ENCODE assay signal across 1 cellular context in genomic region chr16:81530814-81531213, GRCh38.
TF ChIP-seq lines count a peak whose summit lies in the region.

No MANE protein-coding gene starts in this region.

TF ChIP-seq in HCT116, 20 proteins besides CTCF, POLR2A, EP300 and RAD21:
- TF ChIP-seq FOSL1 (IDR thresholded peaks at IDR 0.05; ENCODE audit: low read depth) (no peak), ZFX (IDR thresholded peaks at IDR 0.05) (no peak), ATF3 (IDR thresholded peaks at IDR 0.05) (no peak), YY1 (IDR thresholded peaks at IDR 0.05; ENCODE audit: extremely low read depth, insufficient replicate concordance, low read depth, low read length) (no peak), SIN3A (IDR thresholded peaks at IDR 0.05; ENCODE audit: low read depth) (no peak), EGR1 (IDR thresholded peaks at IDR 0.05; ENCODE audit: low read depth) (no peak), EZH2phosphoT487 (IDR thresholded peaks at IDR 0.05; ENCODE audit: borderline replicate concordance) (no peak), MAX (IDR thresholded peaks at IDR 0.05) (no peak), POLR2AphosphoS5 (IDR thresholded peaks at IDR 0.05; ENCODE audit: low read depth, low read length) (no peak), EZH2 (IDR thresholded peaks at IDR 0.05) (no peak), TCF7L2 (IDR thresholded peaks at IDR 0.05; ENCODE audit: borderline replicate concordance, extremely low read depth, insufficient read depth, insufficient read length) (no peak), SRF (IDR thresholded peaks at IDR 0.05; ENCODE audit: low read depth) (no peak), ZNF274 (IDR thresholded peaks at IDR 0.05; ENCODE audit: low read depth, low read length) (no peak), ZBTB33 (IDR thresholded peaks at IDR 0.05; ENCODE audit: extremely low read depth, insufficient replicate concordance, low read length) (no peak), CEBPB (IDR thresholded peaks at IDR 0.05; ENCODE audit: low read depth) (no peak), CBX3 (IDR thresholded peaks at IDR 0.05; ENCODE audit: low read depth) (no peak)
- TF ChIP-seq, protein P1, sequence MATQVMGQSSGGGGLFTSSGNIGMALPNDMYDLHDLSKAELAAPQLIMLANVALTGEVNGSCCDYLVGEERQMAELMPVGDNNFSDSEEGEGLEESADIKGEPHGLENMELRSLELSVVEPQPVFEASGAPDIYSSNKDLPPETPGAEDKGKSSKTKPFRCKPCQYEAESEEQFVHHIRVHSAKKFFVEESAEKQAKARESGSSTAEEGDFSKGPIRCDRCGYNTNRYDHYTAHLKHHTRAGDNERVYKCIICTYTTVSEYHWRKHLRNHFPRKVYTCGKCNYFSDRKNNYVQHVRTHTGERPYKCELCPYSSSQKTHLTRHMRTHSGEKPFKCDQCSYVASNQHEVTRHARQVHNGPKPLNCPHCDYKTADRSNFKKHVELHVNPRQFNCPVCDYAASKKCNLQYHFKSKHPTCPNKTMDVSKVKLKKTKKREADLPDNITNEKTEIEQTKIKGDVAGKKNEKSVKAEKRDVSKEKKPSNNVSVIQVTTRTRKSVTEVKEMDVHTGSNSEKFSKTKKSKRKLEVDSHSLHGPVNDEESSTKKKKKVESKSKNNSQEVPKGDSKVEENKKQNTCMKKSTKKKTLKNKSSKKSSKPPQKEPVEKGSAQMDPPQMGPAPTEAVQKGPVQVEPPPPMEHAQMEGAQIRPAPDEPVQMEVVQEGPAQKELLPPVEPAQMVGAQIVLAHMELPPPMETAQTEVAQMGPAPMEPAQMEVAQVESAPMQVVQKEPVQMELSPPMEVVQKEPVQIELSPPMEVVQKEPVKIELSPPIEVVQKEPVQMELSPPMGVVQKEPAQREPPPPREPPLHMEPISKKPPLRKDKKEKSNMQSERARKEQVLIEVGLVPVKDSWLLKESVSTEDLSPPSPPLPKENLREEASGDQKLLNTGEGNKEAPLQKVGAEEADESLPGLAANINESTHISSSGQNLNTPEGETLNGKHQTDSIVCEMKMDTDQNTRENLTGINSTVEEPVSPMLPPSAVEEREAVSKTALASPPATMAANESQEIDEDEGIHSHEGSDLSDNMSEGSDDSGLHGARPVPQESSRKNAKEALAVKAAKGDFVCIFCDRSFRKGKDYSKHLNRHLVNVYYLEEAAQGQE (IDR thresholded peaks at IDR 0.05; ENCODE audit: low read depth), result no peak
